In genomic region chr5:45288746-45289145, GRCh38 we compare ENCODE assay signal across 21 cellular contexts.
"Had no signal": no experiment of that assay in that cellular context is flagged by ENCODE, and none has a peak within 500 bp of the region (broad histone marks: within the 10 kb centered on the region; RNA-seq: fewer than 3 reads in every experiment).

No MANE protein-coding gene starts in this region.

- H3K4me1 ChIP-seq: colonic mucosa, gastrocnemius medialis, heart left ventricle, upper lobe of right lung had no signal

- H3K9me3 ChIP-seq: colonic mucosa, gastrocnemius medialis, neutrophil, pancreas, thoracic aorta, upper lobe of right lung had no signal

- ATAC-seq: activated CD8-positive, alpha-beta T cell treated with anti-CD3 and anti-CD28 coated beads, Interleukin-2, amount 10 ng/mL, durations not matched to agents 7 days and 5 days; gastrocnemius medialis; heart left ventricle; left cardiac atrium; naive thymus-derived CD8-positive, alpha-beta T cell; sciatic nerve; stimulated activated memory B cell treated with anti-CD40 and anti-IgM and Interleukin-4, amounts not matched to agents 10 μg/mL and 1 μg/mL and 100 μg/mL, for 72 hours; T-cell; upper lobe of right lung had no signal

- H3K27me3 ChIP-seq: colonic mucosa, gastrocnemius medialis, heart left ventricle, neutrophil, pancreas, upper lobe of right lung had no signal

- H3K27ac ChIP-seq: colonic mucosa, gastrocnemius medialis, heart left ventricle, neutrophil, pancreas, thoracic aorta, upper lobe of right lung had no signal

- H3K36me3 ChIP-seq: colonic mucosa, gastrocnemius medialis, heart left ventricle, neutrophil, pancreas, thoracic aorta, upper lobe of right lung had no signal

- DNase-seq: activated CD4-positive, alpha-beta T cell treated with anti-CD3 and anti-CD28 coated beads, Interleukin-2, amount 10 ng/mL, durations not matched to agents 24 days and 14 days; activated CD4-positive, CD25-positive, alpha-beta regulatory T cell; activated CD8-positive, alpha-beta T cell treated with anti-CD3 and anti-CD28 coated beads, Interleukin-2, amount 10 ng/mL, durations not matched to agents 7 days and 5 days; activated naive CD4-positive, alpha-beta T cell treated with Interleukin-2 at 50 U/mL for 16 hours; activated naive CD8-positive, alpha-beta T cell treated with anti-CD3 and anti-CD28 coated beads, Interleukin-2, amount 10 ng/mL, durations not matched to agents 7 days and 5 days; activated T-cell treated with anti-CD3 and anti-CD28 coated beads, Interleukin-2, amount 50 U/mL, for 24 hours; amygdala; colonic mucosa; gastrocnemius medialis; heart left ventricle; left cardiac atrium; mesenchymal stem cell; naive thymus-derived CD8-positive, alpha-beta T cell; stimulated activated CD4-positive, alpha-beta T cell treated with anti-CD3 and anti-CD28 coated beads, Interleukin-4, amount 100 ng/mL, for 24 hours; T-cell; upper lobe of right lung had no signal

- H3K4me3 ChIP-seq: colonic mucosa, gastrocnemius medialis, heart left ventricle, pancreas, thoracic aorta, upper lobe of right lung had no signal
